In genomic region chr2:190882327-190882766, GRCh38 we compare ENCODE assay signal across 8 cellular contexts. TPM values are rescaled to one million over a fixed set of nuclear protein-coding genes. Genes with fewer than 3 reads are reported as not detected.
DNase-seq lines count a peak whose midpoint lies in the region; ATAC-seq lines count a peak whose summit lies in the region.

No MANE protein-coding gene starts in this region.

- ATAC-seq in naive B cell (ENCODE audit: low read depth in 2 of 2) (peak; percentile 16 to 22), GM21390 (IDR thresholded peaks at IDR 0.05; ENCODE audit: unreplicated experiment) (no peak)

- DNase-seq in T-helper 1 cell: no peak
- no peak for DNase-seq in Karpas-422
- DNase-seq in caudate nucleus (lab: John Stamatoyannopoulos, UW): no peak
- DNase-seq in naive B cell: peak; percentile 57
- DNase-seq in NK-92 treated with Interleukin-12 subunit alpha and Interleukin-12 subunit beta, amount 100 ng/mL, for 24 hours (lab: John Stamatoyannopoulos, UW): no peak
- DNase-seq in GM03348 (ENCODE audit: low spot score): no peak

- peak overlapping the region; percentile 88 for H3K4me2 ChIP-seq in Karpas-422 (ENCODE audit: low read depth, low read length, poor library complexity, severe bottlenecking)

- H3K9me3 Mint-ChIP-seq in T-helper 1 cell treated with Interleukin-12 subunit alpha and Interleukin-12 subunit beta and Interleukin-4 antibody, amounts not matched to agents 30 μg/mL and 1 μg/mL, for 36 hours: no peaks in the 10 kb centered on the region
- peaks cover 0 to 3% (median 0%) of the 10 kb centered on the region in 7 donors for H3K9me3 Mint-ChIP-seq in naive B cell

- H3K27me3 ChIP-seq in Karpas-422 (ENCODE audit: low read length): no peaks in the 10 kb centered on the region

- H3K4me1 ChIP-seq in Karpas-422 (ENCODE audit: low read length): peaks cover 58% of the 10 kb centered on the region

- H3K4me1 Mint-ChIP-seq in T-helper 1 cell treated with Interleukin-12 subunit alpha and Interleukin-12 subunit beta and Interleukin-4 antibody, amounts not matched to agents 30 μg/mL and 1 μg/mL, for 36 hours (ENCODE audit: low read depth): peaks cover 24% of the 10 kb centered on the region
- H3K4me1 Mint-ChIP-seq in naive B cell: peaks cover 27 to 50% (median 38%) of the 10 kb centered on the region in 3 donors

- H3K9me2 ChIP-seq in Karpas-422 (replicated peaks; ENCODE audit: insufficient read depth, low read length): no peaks in the 10 kb centered on the region

- H3K36me3 Mint-ChIP-seq in T-helper 1 cell treated with Interleukin-12 subunit alpha and Interleukin-12 subunit beta and Interleukin-4 antibody, amounts not matched to agents 30 μg/mL and 1 μg/mL, for 36 hours (ENCODE audit: low read depth): peaks cover 20% of the 10 kb centered on the region
- peaks cover 6 to 15% of the 10 kb centered on the region in 2 donors for H3K36me3 Mint-ChIP-seq in naive B cell

- peak overlapping the region; percentile 80 for H3K27ac ChIP-seq in Karpas-422 (ENCODE audit: low read length)
- peak overlapping the region; percentile 82 for H3K27ac ChIP-seq in caudate nucleus (ENCODE audit: low read depth, low read length)

- no peaks in the 10 kb centered on the region for H3K9me3 ChIP-seq in Karpas-422 (ENCODE audit: low read length)

- H3K4me3 Mint-ChIP-seq in T-helper 1 cell treated with Interleukin-12 subunit alpha and Interleukin-12 subunit beta and Interleukin-4 antibody, amounts not matched to agents 30 μg/mL and 1 μg/mL, for 36 hours: peak overlapping the region; percentile 93
- H3K4me3 Mint-ChIP-seq in naive B cell: peak overlapping the region; percentile 97 to 100 (median 98)

- peaks cover 67% of the 10 kb centered on the region for H3K79me2 ChIP-seq in Karpas-422 (ENCODE audit: low read length)

- H3K27ac Mint-ChIP-seq in T-helper 1 cell treated with Interleukin-12 subunit alpha and Interleukin-12 subunit beta and Interleukin-4 antibody, amounts not matched to agents 30 μg/mL and 1 μg/mL, for 36 hours: peak overlapping the region; percentile 97
- H3K27ac Mint-ChIP-seq in naive B cell: peak overlapping the region; percentile 98 to 100 (median 99)

- peaks cover 8% of the 10 kb centered on the region; the same call in 1 of the 2 replicates for H3K36me3 ChIP-seq in Karpas-422 (ENCODE audit: insufficient read depth, low read length)

- H4K20me1 ChIP-seq in Karpas-422 (ENCODE audit: insufficient read depth, low read depth, low read length): peaks cover 22% of the 10 kb centered on the region

- peak overlapping the region; percentile 89 for H3K9ac ChIP-seq in Karpas-422 (ENCODE audit: low read length)

- peak overlapping the region; percentile 89 for H3K4me3 ChIP-seq in Karpas-422 (ENCODE audit: low read length)

- H3K27me3 Mint-ChIP-seq in T-helper 1 cell treated with Interleukin-12 subunit alpha and Interleukin-12 subunit beta and Interleukin-4 antibody, amounts not matched to agents 30 μg/mL and 1 μg/mL, for 36 hours (ENCODE audit: low read depth): no peaks in the 10 kb centered on the region
- H3K27me3 Mint-ChIP-seq in naive B cell: no peaks in the 10 kb centered on the region

- no peak overlapping the region for H2AFZ ChIP-seq in Karpas-422 (ENCODE audit: low read length)

RNA-seq across cellular contexts. Expression of gene GLS, which starts 1.7 kb away (rescaled TPM):
- 159 and 283 TPM in 2 replicates for total RNA-seq in Karpas-422 (2014; rRNA removed; shearing (Covaris generic); ENCODE audit: low replicate concordance)
- 10 to 100 TPM; 15.6 to 48.3 (median 40.0) TPM for polyA plus RNA-seq in naive B cell (ENCODE audit: low read depth in 6 of 6)
